9 cellular contexts compared by ENCODE assay signal in the genomic region with DNA sequence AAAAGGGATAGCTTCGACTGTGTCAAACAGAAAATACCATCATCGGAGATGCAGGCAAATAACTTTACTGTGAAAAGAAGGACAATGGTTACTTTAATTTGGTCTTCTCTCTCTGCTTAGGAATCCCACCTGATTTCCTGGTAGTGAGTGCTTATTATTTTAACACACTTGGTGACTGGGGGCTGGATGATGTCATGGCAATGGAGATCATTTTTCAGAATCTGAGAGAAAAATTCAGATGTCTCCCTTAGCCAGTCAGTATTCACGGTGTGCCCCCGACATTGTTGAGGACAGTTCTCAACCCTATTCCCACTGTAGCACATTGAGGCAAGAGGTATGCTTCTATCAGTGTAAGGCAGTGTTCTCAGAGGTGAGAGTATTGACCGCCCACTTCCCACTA. TPM values are rescaled to one million over a fixed set of nuclear protein-coding genes. Genes with fewer than 3 reads are reported as not detected.
"Had no signal": no experiment of that assay in that cellular context is flagged by ENCODE, and none has a peak within 500 bp of the region (broad histone marks: within the 10 kb centered on the region; RNA-seq: fewer than 3 reads in every experiment).

No MANE protein-coding gene starts in this region.

- H3K4me3 ChIP-seq: K562 had no signal

- ATAC-seq: K562 had no signal

- FAIRE-seq: HTR-8/SVneo, K562 had no signal

- H3K4me2 ChIP-seq: KMS-11 had no signal

- DNase-seq: IMR-90, KBM-7, KG1 had no signal

- H3K9ac ChIP-seq: KMS-11 had no signal

- H3K27ac ChIP-seq: HL-60, KMS-11 had no signal

RNA-seq across cellular contexts. Expression of a gene that starts 3.6 kb away (rescaled TPM):
- total RNA-seq: HT-29 had no signal
- polyA plus RNA-seq: IgD-negative memory B cell, K562 had no signal
